ENCODE assay signal across 27 cellular contexts in genomic region chr1:98737835-98738234, GRCh38.
"Had no signal": no experiment of that assay in that cellular context is flagged by ENCODE, and none has a peak within 500 bp of the region (broad histone marks: within the 10 kb centered on the region; RNA-seq: fewer than 3 reads in every experiment).

No MANE protein-coding gene starts in this region.

- H3K4me1 ChIP-seq: testis, thyroid gland, tibial nerve, upper lobe of left lung, upper lobe of right lung, uterus had no signal

- DNase-seq: stimulated activated CD4-positive, alpha-beta T cell treated with anti-CD3 and anti-CD28 coated beads, Interleukin-2, amount 100 ng/mL, for 48 hours; stimulated activated CD4-positive, alpha-beta T cell treated with anti-CD3 and anti-CD28 coated beads, Interleukin-4, amount 100 ng/mL, for 1 hour; stimulated activated CD4-positive, alpha-beta T cell treated with anti-CD3 and anti-CD28 coated beads, Interleukin-4, amount 100 ng/mL, for 24 hours; stimulated activated CD4-positive, alpha-beta T cell treated with anti-CD3 and anti-CD28 coated beads, Interleukin-4, amount 100 ng/mL, for 4 hours; stimulated activated CD8-positive, alpha-beta memory T cell treated with anti-CD3 and anti-CD28 coated beads, Interleukin-4, amount 100 ng/mL, for 48 hours; stimulated activated naive B cell treated with anti-CD40 and anti-IgM and Interleukin-4, amounts not matched to agents 10 μg/mL and 1 μg/mL and 100 μg/mL, for 72 hours; stimulated activated naive CD4-positive, alpha-beta T cell; stimulated activated naive CD4-positive, alpha-beta T cell treated with Interleukin-2 at 50 U/mL for 16 hours; stimulated activated naive CD8-positive, alpha-beta T cell treated with anti-CD3 and anti-CD28 coated beads, Interleukin-15, amount 100 ng/mL, for 72 hours; stimulated activated naive CD8-positive, alpha-beta T cell treated with anti-CD3 and anti-CD28 coated beads, Interleukin-15, Interleukin-2, amounts not matched to agents 100 U/mL and 50 U/mL, for 24 hours; stomach; substantia nigra; testis; thyroid gland; tibial artery; transverse colon; trophoblast cell; upper lobe of left lung; upper lobe of right lung; uterus had no signal

- H3K27ac ChIP-seq: stomach, suprapubic skin, testis, thoracic aorta, thyroid gland, tibial artery, tibial nerve, transverse colon, upper lobe of left lung, upper lobe of right lung, uterus, vagina had no signal

- H3K36me3 ChIP-seq: stomach, suprapubic skin, thoracic aorta, thyroid gland, transverse colon, upper lobe of left lung, upper lobe of right lung, uterus, vagina had no signal

- H3K27me3 ChIP-seq: stomach, suprapubic skin, testis, thyroid gland, tibial artery, tibial nerve, transverse colon, upper lobe of left lung, upper lobe of right lung, uterus, vagina had no signal

- H3K9me3 ChIP-seq: stomach, suprapubic skin, testis, thoracic aorta, thyroid gland, tibial artery, tibial nerve, transverse colon, upper lobe of left lung, upper lobe of right lung, uterus, vagina had no signal

- H3K4me3 ChIP-seq: stomach, suprapubic skin, testis, thoracic aorta, thyroid gland, tibial artery, tibial nerve, transverse colon, upper lobe of left lung, upper lobe of right lung, uterus, vagina had no signal

- ATAC-seq: stimulated activated effector memory CD8-positive, alpha-beta T cell treated with anti-CD3 and anti-CD28 coated beads, Interleukin-12 subunit alpha, Interleukin-12 subunit beta, amount 100 ng/mL, for 72 hours; stimulated activated memory B cell treated with anti-CD40 and anti-IgM and Interleukin-4, amounts not matched to agents 10 μg/mL and 1 μg/mL and 100 μg/mL, for 72 hours; stimulated activated naive B cell treated with anti-CD40 and anti-IgM and Interleukin-4, amounts not matched to agents 10 μg/mL and 1 μg/mL and 100 μg/mL, for 72 hours; stimulated activated naive CD8-positive, alpha-beta T cell treated with anti-CD3 and anti-CD28 coated beads, Interleukin-15, amount 100 ng/mL, for 72 hours; stimulated activated naive CD8-positive, alpha-beta T cell treated with anti-CD3 and anti-CD28 coated beads, Interleukin-15, Interleukin-2, amounts not matched to agents 100 U/mL and 50 U/mL, for 24 hours; upper lobe of right lung had no signal

- FAIRE-seq: urothelium cell line had no signal
